In the genomic region with DNA sequence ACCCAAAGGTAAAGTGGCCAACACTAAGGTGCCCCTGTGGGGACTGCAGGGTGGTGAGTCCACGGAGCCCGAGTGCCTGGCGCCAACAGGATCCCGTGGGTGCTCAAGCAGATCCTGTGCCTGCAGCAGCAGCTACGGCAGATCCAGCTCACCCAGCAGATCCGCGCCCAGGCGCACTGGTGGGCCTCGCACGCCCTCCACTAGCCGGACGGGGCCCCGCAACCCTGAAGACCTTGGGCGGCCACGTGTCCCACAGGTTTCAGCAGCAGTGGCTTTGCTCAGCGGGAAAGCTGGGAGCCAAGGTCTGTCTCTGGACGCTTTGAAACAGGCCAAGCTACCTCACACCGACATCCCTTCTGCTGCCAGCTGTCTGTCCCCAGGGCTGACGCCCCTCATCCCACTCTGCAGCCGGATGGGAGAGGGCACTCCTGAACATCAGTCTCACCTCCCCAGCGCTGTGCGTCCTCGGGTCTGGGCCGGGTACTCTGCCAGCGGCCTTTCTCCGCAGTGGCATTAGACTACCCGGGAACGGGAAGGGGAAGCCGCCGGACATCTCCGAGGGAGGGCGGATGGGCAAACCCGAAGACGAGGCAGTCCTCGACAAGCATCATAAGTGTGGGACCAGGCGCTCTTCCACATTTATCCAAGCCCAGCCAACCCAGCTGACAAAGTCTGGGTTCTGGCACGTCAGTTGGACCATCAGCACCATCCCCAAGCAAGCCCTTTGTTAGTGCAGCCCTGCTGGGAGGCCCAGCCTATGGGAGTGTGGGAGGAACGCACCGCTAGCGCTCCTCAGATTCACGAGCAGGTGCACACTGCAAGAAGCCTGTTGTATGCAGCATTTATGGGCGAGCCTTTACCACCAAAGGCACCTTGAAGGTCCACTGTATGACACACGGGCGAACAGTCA, we compare ENCODE assay signal across 33 cellular contexts.
"Had no signal": no experiment of that assay in that cellular context is flagged by ENCODE, and none has a peak within 500 bp of the region (broad histone marks: within the 10 kb centered on the region; RNA-seq: fewer than 3 reads in every experiment).

No MANE protein-coding gene starts in this region.

- FAIRE-seq: RCC 7860 had no signal

- H3K27me3 Mint-ChIP-seq: activated CD4-positive, alpha-beta memory T cell treated with anti-CD3 and anti-CD28 coated beads for 36 hours; activated naive CD4-positive, alpha-beta T cell treated with anti-CD3 and anti-CD28 coated beads, Interleukin-2, amount 10 ng/mL, durations not matched to agents 7 days and 5 days; activated naive CD8-positive, alpha-beta T cell treated with anti-CD3 and anti-CD28 coated beads, Interleukin-2, amount 50 U/mL, for 24 hours; brain had no signal

- H3K27ac Mint-ChIP-seq: activated B cell treated with CpG ODN at 0.5 μM for 24 hours; activated CD4-positive, alpha-beta memory T cell treated with anti-CD3 and anti-CD28 coated beads for 36 hours; activated naive CD4-positive, alpha-beta T cell treated with anti-CD3 and anti-CD28 coated beads, Interleukin-2, amount 10 ng/mL, durations not matched to agents 7 days and 5 days; activated naive CD8-positive, alpha-beta T cell; activated naive CD8-positive, alpha-beta T cell treated with anti-CD3 and anti-CD28 coated beads, Interleukin-2, amount 50 U/mL, for 24 hours; activated T-helper 1 cell treated with anti-CD3 and anti-CD28 coated beads, Interleukin-12 subunit alpha, Interleukin-12 subunit beta, Interleukin-2, Interleukin-4 antibody, amounts not matched to agents 30 ng/mL and 10 ng/mL and 1 ng/mL, durations not matched to agents 14 hours and 24 hours and 36 hours; brain had no signal

- ATAC-seq: activated naive CD8-positive, alpha-beta T cell treated with anti-CD3 and anti-CD28 coated beads, Interleukin-2, amount 50 U/mL, for 24 hours; activated T-cell treated with anti-CD3 and anti-CD28 coated beads, Interleukin-2, amount 50 U/mL, for 4 hours; Right ventricle myocardium inferior had no signal

- H3K4me3 Mint-ChIP-seq: activated B cell treated with CpG ODN at 0.5 μM for 24 hours; activated CD4-positive, alpha-beta memory T cell treated with anti-CD3 and anti-CD28 coated beads for 36 hours; activated naive CD4-positive, alpha-beta T cell treated with anti-CD3 and anti-CD28 coated beads, Interleukin-2, amount 10 ng/mL, durations not matched to agents 7 days and 5 days; activated naive CD8-positive, alpha-beta T cell; activated naive CD8-positive, alpha-beta T cell treated with anti-CD3 and anti-CD28 coated beads, Interleukin-2, amount 50 U/mL, for 24 hours; activated T-cell treated with anti-CD3 and anti-CD28 coated beads, Interleukin-2, amount 50 U/mL, for 4 hours; activated T-helper 1 cell treated with anti-CD3 and anti-CD28 coated beads, Interleukin-12 subunit alpha, Interleukin-12 subunit beta, Interleukin-2, Interleukin-4 antibody, amounts not matched to agents 30 ng/mL and 10 ng/mL and 1 ng/mL, durations not matched to agents 14 hours and 24 hours and 36 hours; brain had no signal

- H3K4me1 Mint-ChIP-seq: activated B cell treated with CpG ODN at 0.5 μM for 24 hours; activated naive CD4-positive, alpha-beta T cell treated with anti-CD3 and anti-CD28 coated beads, Interleukin-2, amount 10 ng/mL, durations not matched to agents 7 days and 5 days; activated naive CD8-positive, alpha-beta T cell treated with anti-CD3 and anti-CD28 coated beads, Interleukin-2, amount 50 U/mL, for 24 hours had no signal

- H3K9me3 Mint-ChIP-seq: activated naive CD4-positive, alpha-beta T cell treated with anti-CD3 and anti-CD28 coated beads, Interleukin-2, amount 10 ng/mL, durations not matched to agents 7 days and 5 days; activated naive CD8-positive, alpha-beta T cell treated with anti-CD3 and anti-CD28 coated beads, Interleukin-2, amount 50 U/mL, for 24 hours; activated T-helper 1 cell treated with anti-CD3 and anti-CD28 coated beads, Interleukin-12 subunit alpha, Interleukin-12 subunit beta, Interleukin-2, Interleukin-4 antibody, amounts not matched to agents 30 ng/mL and 10 ng/mL and 1 ng/mL, durations not matched to agents 14 hours and 24 hours and 36 hours had no signal

- DNase-seq: activated B cell treated with CpG ODN at 0.5 μM for 24 hours; activated CD4-positive, alpha-beta memory T cell treated with anti-CD3 and anti-CD28 coated beads for 36 hours; activated CD4-positive, alpha-beta T cell treated with anti-CD3 and anti-CD28 coated beads for 4 hours; activated CD4-positive, alpha-beta T cell treated with anti-CD3 and anti-CD28 coated beads, Interleukin-2, amount 50 U/mL, for 1 hour; activated CD4-positive, CD25-positive, alpha-beta regulatory T cell treated with anti-CD3 and anti-CD28 coated beads, Interleukin-2, amount 50 U/mL, for 72 hours; activated CD8-positive, alpha-beta memory T cell treated with anti-CD3 and anti-CD28 coated beads, Interleukin-2, amount 50 U/mL, for 4 hours; activated effector memory CD4-positive, alpha-beta T cell treated with Interleukin-2 at 50 U/mL for 16 hours; activated naive CD4-positive, alpha-beta T cell treated with anti-CD3 and anti-CD28 coated beads, Interleukin-2, amount 10 ng/mL, durations not matched to agents 7 days and 5 days; activated naive CD8-positive, alpha-beta T cell treated with anti-CD3 and anti-CD28 coated beads, Interleukin-2, amount 50 U/mL, for 24 hours; activated T-cell treated with anti-CD3 and anti-CD28 coated beads for 4 hours; activated T-cell treated with anti-CD3 and anti-CD28 coated beads, Interleukin-2, amount 50 U/mL, for 4 hours; Karpas-422; KBM-7; NCI-H1105; NCI-H1417 treated with DMSO at 0.1 percent for 48 hours; NCI-H187 treated with DMSO at 0.1 percent for 48 hours; NCI-H2081; NCI-H510A; NCI-H526; NCI-H748 treated with DMSO at 0.1 percent for 48 hours; NK-92 treated with Interleukin-12 subunit alpha and Interleukin-12 subunit beta, amount 100 ng/mL, for 24 hours; PC-9; SW 1271; T-helper 1 cell; T-helper 2 cell; T-helper 9 cell had no signal

- H3K27ac ChIP-seq: PC-9, RWPE1, VCaP had no signal

- H3K4me3 ChIP-seq: PC-9 had no signal
